In genomic region chr15:78739996-78740903, GRCh38 we compare ENCODE assay signal across 8 cellular contexts.
DNase-seq lines count a peak whose midpoint lies in the region; ATAC-seq lines count a peak whose summit lies in the region.

No MANE protein-coding gene starts in this region.

- no peaks in the 10 kb centered on the region for H3K36me3 Mint-ChIP-seq in activated CD8-positive, alpha-beta memory T cell treated with anti-CD3 and anti-CD28 coated beads, Interleukin-2, amount 10 ng/mL, durations not matched to agents 7 days and 5 days

- no peaks in the 10 kb centered on the region for H3K36me3 ChIP-seq in BLaER1 treated with 17β-estradiol and CSF1 and Interleukin-3, amounts not matched to agents 10 nM and 100 nM

- no peaks in the 10 kb centered on the region for H3K27me3 ChIP-seq in BLaER1 treated with 17β-estradiol and CSF1 and Interleukin-3, amounts not matched to agents 10 nM and 100 nM

- peak; percentile 89 for ATAC-seq in activated CD8-positive, alpha-beta memory T cell treated with anti-CD3 and anti-CD28 coated beads, Interleukin-2, amount 10 ng/mL, durations not matched to agents 7 days and 5 days
- peak; percentile 55 for ATAC-seq in Right ventricle myocardium superior (ENCODE audit: poor library complexity)
- no peak for ATAC-seq in HG02588 (IDR thresholded peaks at IDR 0.05; ENCODE audit: unreplicated experiment)

- no peaks in the 10 kb centered on the region for H3K9me3 Mint-ChIP-seq in activated CD8-positive, alpha-beta memory T cell treated with anti-CD3 and anti-CD28 coated beads, Interleukin-2, amount 10 ng/mL, durations not matched to agents 7 days and 5 days (ENCODE audit: low read depth)

- H3K27me3 Mint-ChIP-seq in activated CD8-positive, alpha-beta memory T cell treated with anti-CD3 and anti-CD28 coated beads, Interleukin-2, amount 10 ng/mL, durations not matched to agents 7 days and 5 days, result peaks cover 9% of the 10 kb centered on the region

- no peak overlapping the region for H3K27ac Mint-ChIP-seq in activated CD8-positive, alpha-beta memory T cell treated with anti-CD3 and anti-CD28 coated beads, Interleukin-2, amount 10 ng/mL, durations not matched to agents 7 days and 5 days

- H3K4me1 ChIP-seq in BLaER1 treated with 17β-estradiol and CSF1 and Interleukin-3, amounts not matched to agents 10 nM and 100 nM, result peaks cover 12 to 25% (median 18%) of the 10 kb centered on the region in 10 experiments; a peak in 19 of 20 replicates

- CTCF ChIA-PET in activated CD8-positive, alpha-beta memory T cell treated with anti-CD3 and anti-CD28 coated beads, Interleukin-2, amount 10 ng/mL, durations not matched to agents 7 days and 5 days (lab: Charles Lee), result interaction anchor here (0.8 to 2.7 kb wide), 18 partner anchors 9 to 441 kb away, joined by 3 to 19 read pairs (median 3); partner anchors contain the start of genes ADAMTS7, CHRNB4 and SKIC8

- H3K4me2 ChIP-seq in BLaER1 treated with 17β-estradiol and CSF1 and Interleukin-3, amounts not matched to agents 10 nM and 100 nM, result peak overlapping the region in 6 of 11 experiments; percentile 10 to 62 (median 54); a peak in 7 of 22 replicates

- no peak overlapping the region; a peak in 1 of 22 replicates for H3K27ac ChIP-seq in BLaER1 treated with 17β-estradiol and CSF1 and Interleukin-3, amounts not matched to agents 10 nM and 100 nM

- DNase-seq in GM19238 (ENCODE audit: insufficient read length, low spot score) (peak; percentile 21), NCI-H345 treated with DMSO at 0.1 percent for 48 hours (lab: John Stamatoyannopoulos, UW; ENCODE audit: unreplicated experiment) (peak; percentile 0), Right ventricle myocardium superior (no peak), OCI-M2 (lab: John Stamatoyannopoulos, UW; ENCODE audit: unreplicated experiment) (no peak)
- peak; percentile 84 for DNase-seq in activated CD8-positive, alpha-beta memory T cell treated with anti-CD3 and anti-CD28 coated beads, Interleukin-2, amount 10 ng/mL, durations not matched to agents 7 days and 5 days
- DNase-seq in stimulated activated CD4-positive, alpha-beta T cell treated with anti-CD3 and anti-CD28 coated beads, Interleukin-12 subunit alpha, Interleukin-12 subunit beta, amount 100 ng/mL, for 48 hours (ENCODE audit: low read depth in 2 of 3, low spot score in 1 of 3), result peak; percentile 52 to 62 (median 58)

- no peak overlapping the region for H3K4me3 ChIP-seq in BLaER1 treated with 17β-estradiol and CSF1 and Interleukin-3, amounts not matched to agents 10 nM and 100 nM

- H3K4me1 Mint-ChIP-seq in activated CD8-positive, alpha-beta memory T cell treated with anti-CD3 and anti-CD28 coated beads, Interleukin-2, amount 10 ng/mL, durations not matched to agents 7 days and 5 days, result peaks cover 13% of the 10 kb centered on the region

- H3K4me3 Mint-ChIP-seq in activated CD8-positive, alpha-beta memory T cell treated with anti-CD3 and anti-CD28 coated beads, Interleukin-2, amount 10 ng/mL, durations not matched to agents 7 days and 5 days, result no peak overlapping the region

- no peaks in the 10 kb centered on the region for H4K20me1 ChIP-seq in BLaER1 treated with 17β-estradiol and CSF1 and Interleukin-3, amounts not matched to agents 10 nM and 100 nM

- H3K9me3 ChIP-seq in BLaER1 treated with 17β-estradiol and CSF1 and Interleukin-3, amounts not matched to agents 10 nM and 100 nM (replicated peaks in 1 of 11), result no peaks in the 10 kb centered on the region

- intact Hi-C loops in Right ventricle myocardium superior (cut with DNase I), result no loop called here

- H3K9ac ChIP-seq in BLaER1 treated with 17β-estradiol and CSF1 and Interleukin-3, amounts not matched to agents 10 nM and 100 nM, result no peak overlapping the region

Comparison
In these comparisons a context has a peak if more than half of its experiments do, and no peak if none do; other contexts are left out.
1. DNase-seq: peak in GM19238 (single experiment), NCI-H345 treated with DMSO at 0.1 percent for 48 hours (single experiment), activated CD8-positive, alpha-beta memory T cell treated with anti-CD3 and anti-CD28 coated beads, Interleukin-2, amount 10 ng/mL, durations not matched to agents 7 days and 5 days (single experiment) and stimulated activated CD4-positive, alpha-beta T cell treated with anti-CD3 and anti-CD28 coated beads, Interleukin-12 subunit alpha, Interleukin-12 subunit beta, amount 100 ng/mL, for 48 hours (3 of 3); none in Right ventricle myocardium superior (single experiment) and OCI-M2 (single experiment).